1 cellular context compared by ENCODE assay signal in the genomic region with DNA sequence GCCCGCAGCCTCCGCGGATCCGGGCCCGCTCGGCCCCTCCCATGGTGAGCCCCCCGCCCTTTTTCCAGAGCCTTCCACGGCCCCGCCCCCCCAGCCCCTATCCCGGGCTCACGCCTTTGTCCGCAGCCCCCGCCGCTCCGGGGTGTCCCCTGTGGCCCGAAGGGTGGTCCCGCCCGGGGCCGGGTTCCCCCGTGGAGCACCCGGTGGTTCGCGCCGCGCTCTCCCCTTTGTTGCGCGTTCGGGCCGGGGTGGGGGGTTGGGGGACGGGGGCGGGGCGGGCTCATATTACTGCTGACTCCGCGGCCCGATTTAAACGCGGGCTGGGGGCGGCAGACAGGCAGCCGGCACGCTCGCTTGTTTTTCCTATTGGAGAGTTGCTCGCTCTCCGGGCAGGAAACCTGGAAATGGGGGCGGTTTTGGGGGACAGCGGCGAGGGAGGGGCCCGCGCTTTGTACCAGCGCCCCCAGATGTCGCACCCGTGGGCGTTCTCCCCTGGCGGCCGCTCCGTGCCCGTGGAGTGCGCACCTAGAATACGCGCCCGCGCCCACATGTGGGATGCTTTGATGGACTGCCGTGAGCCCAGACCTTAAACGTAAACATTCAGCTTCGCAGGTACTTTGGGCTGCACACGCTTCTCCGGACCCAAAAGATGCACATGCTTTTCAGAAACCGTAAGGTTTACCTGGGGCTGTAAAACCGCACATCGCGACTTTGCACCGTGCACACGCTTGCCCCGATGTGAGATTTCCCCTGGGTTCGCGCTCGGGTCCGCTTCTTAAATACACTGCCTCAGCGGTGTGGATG.
A peak's percentile ranks its signal among the peaks of the same experiment; 100 is the strongest.
TF ChIP-seq lines count a peak whose summit lies in the region.

No MANE protein-coding gene starts in this region.

TF ChIP-seq in HCT116, 20 proteins besides CTCF, POLR2A, EP300 and RAD21:
- TF ChIP-seq, protein P1, sequence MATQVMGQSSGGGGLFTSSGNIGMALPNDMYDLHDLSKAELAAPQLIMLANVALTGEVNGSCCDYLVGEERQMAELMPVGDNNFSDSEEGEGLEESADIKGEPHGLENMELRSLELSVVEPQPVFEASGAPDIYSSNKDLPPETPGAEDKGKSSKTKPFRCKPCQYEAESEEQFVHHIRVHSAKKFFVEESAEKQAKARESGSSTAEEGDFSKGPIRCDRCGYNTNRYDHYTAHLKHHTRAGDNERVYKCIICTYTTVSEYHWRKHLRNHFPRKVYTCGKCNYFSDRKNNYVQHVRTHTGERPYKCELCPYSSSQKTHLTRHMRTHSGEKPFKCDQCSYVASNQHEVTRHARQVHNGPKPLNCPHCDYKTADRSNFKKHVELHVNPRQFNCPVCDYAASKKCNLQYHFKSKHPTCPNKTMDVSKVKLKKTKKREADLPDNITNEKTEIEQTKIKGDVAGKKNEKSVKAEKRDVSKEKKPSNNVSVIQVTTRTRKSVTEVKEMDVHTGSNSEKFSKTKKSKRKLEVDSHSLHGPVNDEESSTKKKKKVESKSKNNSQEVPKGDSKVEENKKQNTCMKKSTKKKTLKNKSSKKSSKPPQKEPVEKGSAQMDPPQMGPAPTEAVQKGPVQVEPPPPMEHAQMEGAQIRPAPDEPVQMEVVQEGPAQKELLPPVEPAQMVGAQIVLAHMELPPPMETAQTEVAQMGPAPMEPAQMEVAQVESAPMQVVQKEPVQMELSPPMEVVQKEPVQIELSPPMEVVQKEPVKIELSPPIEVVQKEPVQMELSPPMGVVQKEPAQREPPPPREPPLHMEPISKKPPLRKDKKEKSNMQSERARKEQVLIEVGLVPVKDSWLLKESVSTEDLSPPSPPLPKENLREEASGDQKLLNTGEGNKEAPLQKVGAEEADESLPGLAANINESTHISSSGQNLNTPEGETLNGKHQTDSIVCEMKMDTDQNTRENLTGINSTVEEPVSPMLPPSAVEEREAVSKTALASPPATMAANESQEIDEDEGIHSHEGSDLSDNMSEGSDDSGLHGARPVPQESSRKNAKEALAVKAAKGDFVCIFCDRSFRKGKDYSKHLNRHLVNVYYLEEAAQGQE (IDR thresholded peaks at IDR 0.05; ENCODE audit: low read depth): no peak
- peak; percentile 42; the same call in 1 of the 2 replicates for TF ChIP-seq EGR1 (IDR thresholded peaks at IDR 0.05; ENCODE audit: low read depth)
